Comparison of ENCODE assay signal across 24 cellular contexts in genomic region chr21:45735259-45736000, GRCh38.
"Had no signal": no experiment of that assay in that cellular context is flagged by ENCODE, and none has a peak within 500 bp of the region (broad histone marks: within the 10 kb centered on the region; RNA-seq: fewer than 3 reads in every experiment).

No MANE protein-coding gene starts in this region.

- ATAC-seq: activated CD8-positive, alpha-beta T cell treated with anti-CD3 and anti-CD28 coated beads, Interleukin-2, amount 10 ng/mL, durations not matched to agents 7 days and 5 days; Panc1; WTC11 had no signal

- H3K4me3 ChIP-seq: breast epithelium had no signal

- H3K9me3 ChIP-seq: breast epithelium had no signal

- H3K36me3 ChIP-seq: breast epithelium had no signal

- H3K4me1 ChIP-seq: breast epithelium had no signal

- DNase-seq: activated CD4-positive, alpha-beta T cell treated with anti-CD3 and anti-CD28 coated beads for 48 hours; activated CD4-positive, alpha-beta T cell treated with anti-CD3 and anti-CD28 coated beads, Interleukin-2, amount 50 U/mL, for 4 hours; activated CD4-positive, CD25-positive, alpha-beta regulatory T cell treated with anti-CD3 and anti-CD28 coated beads, Interleukin-2, amount 50 U/mL, for 72 hours; activated CD8-positive, alpha-beta T cell treated with anti-CD3 and anti-CD28 coated beads, Interleukin-2, amount 10 ng/mL, durations not matched to agents 7 days and 5 days; activated effector memory CD4-positive, alpha-beta T cell treated with Interleukin-2 at 50 U/mL for 16 hours; activated naive CD4-positive, alpha-beta T cell; activated T-cell treated with anti-CD3 and anti-CD28 coated beads, Interleukin-2, amount 50 U/mL, for 24 hours; central memory CD4-positive, alpha-beta T cell; Kasumi-1; KBM-7; NCI-H1105 treated with DMSO at 0.1 percent for 48 hours; NCI-H1436 treated with DMSO at 0.1 percent for 48 hours; NCI-H187 treated with DMSO at 0.1 percent for 48 hours; NCI-H2081 treated with DMSO at 0.1 percent for 48 hours; NCI-H2171; NCI-H526; NCI-H82; NK-92 treated with Interleukin-12 subunit alpha and Interleukin-12 subunit beta, amount 100 ng/mL, for 24 hours; OCI-M1; SHP77 treated with DMSO at 0.1 percent for 48 hours had no signal

- H3K27ac ChIP-seq: breast epithelium, RWPE1 had no signal
